Comparison of ENCODE assay signal across 1 cellular context in genomic region chr22:43905681-43906080, GRCh38.
TF ChIP-seq lines count a peak whose summit lies in the region.

No MANE protein-coding gene starts in this region.

TF ChIP-seq in SK-N-SH, 30 proteins besides CTCF, POLR2A, EP300 and RAD21 (continued from another document):
- peak; percentile 81; the same call in 1 of the 2 replicates for TF ChIP-seq REST (IDR thresholded peaks at IDR 0.05; ENCODE audit: low read depth, low read length)
